In the genomic region with DNA sequence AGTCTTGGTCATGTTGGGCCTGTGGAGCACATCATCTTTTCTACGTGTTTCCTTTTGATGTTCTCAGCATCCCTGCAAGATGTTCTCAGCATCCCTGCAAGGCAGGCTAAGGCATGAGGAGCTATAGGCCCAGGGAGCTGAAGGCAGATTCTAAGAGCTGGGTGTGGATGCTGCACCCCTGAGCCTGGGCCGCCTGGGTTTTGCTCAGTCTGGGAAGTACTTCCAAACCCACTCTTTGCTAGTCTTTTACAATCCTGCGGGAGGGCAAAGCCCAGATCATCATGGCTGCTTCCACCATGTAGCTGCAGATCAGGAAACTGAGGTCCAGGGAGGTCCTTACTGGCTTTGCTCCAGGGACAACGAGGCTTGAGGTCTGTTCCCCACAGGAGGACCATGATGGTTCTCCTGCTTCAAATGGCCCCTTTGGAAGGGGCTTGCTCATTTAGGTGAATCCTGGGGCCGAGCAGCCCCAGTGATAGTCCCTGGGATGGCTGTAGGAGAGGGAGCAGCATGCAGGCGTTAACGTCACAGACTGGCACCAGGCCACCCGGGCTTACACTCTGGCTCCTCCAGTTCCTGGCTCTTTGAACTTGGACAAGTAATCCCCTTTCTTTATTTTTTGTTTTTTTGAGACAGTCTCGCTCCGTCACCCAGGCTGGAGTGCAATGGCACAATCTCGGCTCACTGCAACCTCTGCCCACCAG, we compare ENCODE assay signal across 20 cellular contexts.
"Had no signal": no experiment of that assay in that cellular context is flagged by ENCODE, and none has a peak within 500 bp of the region (broad histone marks: within the 10 kb centered on the region; RNA-seq: fewer than 3 reads in every experiment).

No MANE protein-coding gene starts in this region.

- H3K27me3 ChIP-seq: adrenal gland, breast epithelium, neutrophil, pancreas, transverse colon had no signal

- H3K9me3 ChIP-seq: adrenal gland, breast epithelium, neutrophil, pancreas, transverse colon had no signal

- H3K27ac ChIP-seq: adrenal gland, epithelial cell of prostate, neutrophil had no signal

- FAIRE-seq: keratinocyte, pancreas, urothelium cell line had no signal

- H3K36me3 ChIP-seq: adrenal gland, breast epithelium, pancreas, transverse colon had no signal

- ATAC-seq: activated CD4-positive, alpha-beta T cell treated with anti-CD3 and anti-CD28 coated beads for 36 hours; activated T-cell treated with anti-CD3 and anti-CD28 coated beads, Interleukin-2, amount 50 U/mL, for 4 hours; natural killer cell had no signal

- DNase-seq: activated B cell treated with CpG ODN at 0.5 μM for 24 hours; activated CD4-positive, alpha-beta T cell treated with anti-CD3 and anti-CD28 coated beads for 36 hours; activated CD4-positive, alpha-beta T cell treated with anti-CD3 and anti-CD28 coated beads, Interleukin-2, amount 50 U/mL, for 4 hours; activated CD8-positive, alpha-beta memory T cell treated with anti-CD3 and anti-CD28 coated beads, Interleukin-2, amount 50 U/mL, for 48 hours; activated naive CD4-positive, alpha-beta T cell; activated T-cell treated with anti-CD3 and anti-CD28 coated beads, Interleukin-2, amount 50 U/mL, for 4 hours; adrenal gland; foreskin fibroblast; midbrain; natural killer cell; stimulated activated CD4-positive, alpha-beta T cell treated with anti-CD3 and anti-CD28 coated beads, Interleukin-4, amount 100 ng/mL, for 1 hour; stimulated activated naive CD4-positive, alpha-beta T cell; T1000; transverse colon had no signal

- H3K4me3 ChIP-seq: adrenal gland, breast epithelium, pancreas, transverse colon had no signal

- H3K4me1 ChIP-seq: adrenal gland had no signal
